ENCODE assay signal across 9 cellular contexts in the genomic region with DNA sequence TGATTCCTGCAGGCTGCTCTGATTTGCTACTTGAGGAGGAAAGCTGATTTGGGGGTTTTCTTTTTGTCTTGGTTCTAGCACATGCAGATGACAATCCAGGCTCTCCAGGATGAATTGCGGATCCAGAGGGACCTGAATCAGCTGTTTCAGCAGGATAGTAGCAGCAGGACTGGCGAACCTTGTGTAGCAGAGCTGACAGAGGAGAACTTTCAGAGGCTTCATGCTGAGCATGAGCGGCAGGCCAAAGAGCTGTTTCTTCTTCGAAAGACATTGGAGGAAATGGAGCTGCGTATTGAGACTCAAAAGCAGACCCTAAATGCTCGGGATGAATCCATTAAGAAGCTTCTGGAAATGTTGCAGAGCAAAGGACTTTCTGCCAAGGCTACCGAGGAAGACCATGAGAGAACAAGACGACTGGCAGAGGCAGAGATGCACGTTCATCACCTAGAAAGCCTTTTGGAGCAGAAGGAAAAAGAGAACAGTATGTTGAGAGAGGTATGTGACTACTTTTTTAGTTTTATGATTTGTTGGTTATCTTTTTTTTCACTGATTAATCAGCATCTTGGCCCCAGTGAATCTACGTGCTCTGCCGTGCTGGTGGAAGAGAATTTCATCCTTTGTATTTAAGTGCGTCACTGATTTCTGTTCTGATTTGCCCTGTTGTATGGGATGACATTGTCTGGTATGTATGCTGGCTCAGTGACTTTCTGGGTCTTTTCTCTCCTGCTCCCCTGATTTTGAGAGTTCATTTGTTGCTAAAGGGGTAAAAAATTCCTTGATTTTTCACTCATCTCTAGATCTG.
DNase-seq lines count a peak whose midpoint lies in the region; ATAC-seq and TF ChIP-seq lines count a peak whose summit lies in the region.
"Had no signal": no experiment of that assay in that cellular context is flagged by ENCODE, and none has a peak within 500 bp of the region (broad histone marks: within the 10 kb centered on the region; RNA-seq: fewer than 3 reads in every experiment).

No MANE protein-coding gene starts in this region.

- H3K4me3 Mint-ChIP-seq in brain: peak overlapping the region; percentile 65 to 79 (median 77)
- H3K4me3 Mint-ChIP-seq: dendritic cell treated with granulocyte-macrophage colony-stimulating factor and Interleukin-4, amounts not matched to agents 40 ng/mL and 50 ng/mL, for 4 days had no signal

- H4K20me1 ChIP-seq in Karpas-422 (ENCODE audit: insufficient read depth, low read depth, low read length): no peaks in the 10 kb centered on the region

- H3K4me1 Mint-ChIP-seq in brain: peaks cover 18% of the 10 kb centered on the region

- TF ChIP-seq CTCF in brain (conservative IDR thresholded peaks at IDR 0.05): no peak

- H3K27me3 Mint-ChIP-seq in brain: no peaks in the 10 kb centered on the region
- H3K27me3 Mint-ChIP-seq: dendritic cell treated with granulocyte-macrophage colony-stimulating factor and Interleukin-4, amounts not matched to agents 40 ng/mL and 50 ng/mL, for 4 days had no signal

- no peak overlapping the region for H2AFZ ChIP-seq in Karpas-422 (ENCODE audit: low read length)

- 0 out of 2 replicates have a peak, but pooled peaks cover 4% of the 10 kb centered on the region for H3K36me3 ChIP-seq in Karpas-422 (ENCODE audit: insufficient read depth, low read length)

- no peaks in the 10 kb centered on the region for H3K9me2 ChIP-seq in Karpas-422 (replicated peaks; ENCODE audit: insufficient read depth, low read length)

- H3K27me3 ChIP-seq in Karpas-422 (ENCODE audit: low read length): no peaks in the 10 kb centered on the region

- H3K4me3 ChIP-seq in Karpas-422 (ENCODE audit: low read length): 0 out of 2 replicates have a peak overlapping the region, but pooled peaks have one; percentile 4
- H3K4me3 ChIP-seq: lung had no signal

- no peaks in the 10 kb centered on the region for H3K9me3 ChIP-seq in Karpas-422 (ENCODE audit: low read length)

- H3K4me1 ChIP-seq in Karpas-422 (ENCODE audit: low read length): peaks cover 28% of the 10 kb centered on the region

- ATAC-seq in GM18505 (IDR thresholded peaks at IDR 0.05; ENCODE audit: unreplicated experiment): no peak

- peak overlapping the region; percentile 83 to 96 (median 94) for H3K27ac Mint-ChIP-seq in brain
- H3K27ac Mint-ChIP-seq: dendritic cell treated with granulocyte-macrophage colony-stimulating factor and Interleukin-4, amounts not matched to agents 40 ng/mL and 50 ng/mL, for 4 days had no signal

- peaks cover 35% of the 10 kb centered on the region for H3K79me2 ChIP-seq in Karpas-422 (ENCODE audit: low read length)

- peak overlapping the region; percentile 64 for H3K27ac ChIP-seq in Karpas-422 (ENCODE audit: low read length)
- H3K27ac ChIP-seq in substantia nigra (ENCODE audit: low read depth, low read length, poor library complexity, severe bottlenecking): peak overlapping the region; percentile 42

- no peak for TF ChIP-seq POLR2A in GM18505 (IDR thresholded peaks at IDR 0.05; ENCODE audit: borderline replicate concordance, extremely low read depth, insufficient read depth, insufficient read length)

- peak overlapping the region; percentile 19 for H3K9ac ChIP-seq in Karpas-422 (ENCODE audit: low read length)

- peaks cover 7% of the 10 kb centered on the region for H3K36me3 Mint-ChIP-seq in brain

- H3K9me3 Mint-ChIP-seq in brain: peaks cover 0 to 7% (median 0%) of the 10 kb centered on the region in 5 experiments

- no peak for DNase-seq in Karpas-422
- DNase-seq in left kidney (ENCODE audit: low read depth, low spot score): peak; percentile 8
- peak in 17 of 49 donors; percentile 3 to 38 (median 17) for DNase-seq in substantia nigra (lab: John Stamatoyannopoulos, UW)
- DNase-seq in SIG-M5 (lab: John Stamatoyannopoulos, UW): no peak
- no peak for DNase-seq in stimulated activated naive CD4-positive, alpha-beta T cell treated with Interleukin-2 at 50 U/mL for 16 hours (lab: John Stamatoyannopoulos, UW)

- H3K4me2 ChIP-seq in Karpas-422 (ENCODE audit: low read depth, low read length, poor library complexity, severe bottlenecking): peak overlapping the region; percentile 56
